In the genomic region with DNA sequence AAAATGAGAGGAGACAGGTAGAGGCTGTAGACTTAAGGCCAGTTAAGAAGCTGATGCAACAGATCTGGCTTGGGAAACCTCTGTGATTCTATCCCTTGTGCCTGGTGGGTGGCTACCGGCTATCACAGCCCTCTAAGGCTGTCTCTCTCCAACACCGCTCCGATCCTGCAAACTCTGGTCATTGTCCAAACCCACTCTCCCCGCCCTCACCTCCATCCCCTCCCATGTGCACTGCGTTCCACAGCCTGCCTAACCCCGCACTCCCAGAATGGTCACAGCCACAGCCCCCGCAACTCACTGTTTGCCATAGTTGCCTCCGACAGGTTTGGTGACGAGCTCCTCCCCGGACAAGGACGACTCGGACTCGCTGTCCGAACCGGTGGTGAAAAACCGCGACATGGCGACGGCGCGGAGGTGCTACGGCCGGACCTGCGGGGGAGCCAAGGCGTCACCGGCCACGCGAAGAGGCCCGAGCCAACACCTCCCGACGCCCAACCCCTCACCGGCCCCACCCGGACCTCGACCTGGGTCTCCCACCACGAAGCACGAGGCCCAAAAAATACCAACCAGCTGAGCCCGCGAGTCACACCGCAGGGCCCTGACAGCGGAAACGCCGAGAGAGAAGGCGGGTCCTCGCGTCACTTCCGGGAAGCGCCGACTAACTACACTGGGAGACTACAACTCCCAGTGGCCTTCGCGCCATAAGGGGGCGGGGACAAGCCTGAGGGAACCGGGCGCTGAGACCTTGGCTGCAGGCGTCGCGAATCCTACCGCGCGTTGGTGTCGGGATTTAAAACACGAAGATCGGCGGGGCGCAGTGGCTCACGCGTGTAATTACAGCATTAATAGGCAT, we compare ENCODE assay signal across 8 cellular contexts. TPM values are rescaled to one million over a fixed set of nuclear protein-coding genes. Genes with fewer than 3 reads are reported as not detected.
A peak's percentile ranks its signal among the peaks of the same experiment; 100 is the strongest.
DNase-seq lines count a peak whose midpoint lies in the region; ATAC-seq, FAIRE-seq and TF ChIP-seq lines count a peak whose summit lies in the region.
"Not testable (repeated sequence)": the region's sequence is repeated elsewhere in the genome, so short reads cannot be mapped to it uniquely, and the experiment has no call there.

A gene with protein sequence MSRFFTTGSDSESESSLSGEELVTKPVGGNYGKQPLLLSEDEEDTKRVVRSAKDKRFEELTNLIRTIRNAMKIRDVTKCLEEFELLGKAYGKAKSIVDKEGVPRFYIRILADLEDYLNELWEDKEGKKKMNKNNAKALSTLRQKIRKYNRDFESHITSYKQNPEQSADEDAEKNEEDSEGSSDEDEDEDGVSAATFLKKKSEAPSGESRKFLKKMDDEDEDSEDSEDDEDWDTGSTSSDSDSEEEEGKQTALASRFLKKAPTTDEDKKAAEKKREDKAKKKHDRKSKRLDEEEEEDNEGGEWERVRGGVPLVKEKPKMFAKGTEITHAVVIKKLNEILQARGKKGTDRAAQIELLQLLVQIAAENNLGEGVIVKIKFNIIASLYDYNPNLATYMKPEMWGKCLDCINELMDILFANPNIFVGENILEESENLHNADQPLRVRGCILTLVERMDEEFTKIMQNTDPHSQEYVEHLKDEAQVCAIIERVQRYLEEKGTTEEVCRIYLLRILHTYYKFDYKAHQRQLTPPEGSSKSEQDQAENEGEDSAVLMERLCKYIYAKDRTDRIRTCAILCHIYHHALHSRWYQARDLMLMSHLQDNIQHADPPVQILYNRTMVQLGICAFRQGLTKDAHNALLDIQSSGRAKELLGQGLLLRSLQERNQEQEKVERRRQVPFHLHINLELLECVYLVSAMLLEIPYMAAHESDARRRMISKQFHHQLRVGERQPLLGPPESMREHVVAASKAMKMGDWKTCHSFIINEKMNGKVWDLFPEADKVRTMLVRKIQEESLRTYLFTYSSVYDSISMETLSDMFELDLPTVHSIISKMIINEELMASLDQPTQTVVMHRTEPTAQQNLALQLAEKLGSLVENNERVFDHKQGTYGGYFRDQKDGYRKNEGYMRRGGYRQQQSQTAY (minus strand): TSS at position 622 of the 853 bp plus-strand sequence. CDS start 223 bp downstream, at position 399.

- POLR2A ChIA-PET in Panc1 (lab: Charles Lee) = not testable (repeated sequence)

- H3K4me1 ChIP-seq in Panc1 (ENCODE audit: control insufficient read depth, insufficient read depth, low read length) = not testable (repeated sequence)

- not testable (repeated sequence) for H3K9me3 ChIP-seq in Panc1 (ENCODE audit: control insufficient read depth, insufficient read depth, low read depth, low read length)

- not testable (repeated sequence) for H3K27me3 ChIP-seq in Panc1 (ENCODE audit: control insufficient read depth, insufficient read depth, low read length)

- not testable (repeated sequence) for DNase-seq in Panc1 (ENCODE audit: low read depth, low spot score); frontal cortex (ENCODE audit: low spot score in 2 of 2); naive B cell

- H3K4me3 Mint-ChIP-seq in naive B cell = peak within 1 kb of the TSS in 4 of 8 donors; percentile 12 to 89 (median 36)

- not testable (repeated sequence) for TF ChIP-seq CTCF in Panc1 (IDR thresholded peaks at IDR 0.05)

- CTCF ChIA-PET in Panc1 (lab: Charles Lee) = not testable (repeated sequence)

- BruUV-seq in Panc1 (replicated peaks; lab: Mats Ljungman, UMichigan) = not testable (repeated sequence)

- not testable (repeated sequence) for H3K9me3 Mint-ChIP-seq in naive B cell

- not testable (repeated sequence) for H3K27ac Mint-ChIP-seq in naive B cell

- not testable (repeated sequence) for H3K36me3 ChIP-seq in Panc1 (ENCODE audit: control insufficient read depth, insufficient read depth, low read length)

- not testable (repeated sequence) for H3K27ac ChIP-seq in Panc1 (ENCODE audit: low read length); adipose tissue (ENCODE audit: low read depth, low read length); temporal lobe (ENCODE audit: low read depth, low read length)

- H3K4me3 ChIP-seq in GM08714 (ENCODE audit: low read length) (peak within 1 kb of the TSS; percentile 75), Panc1 (ENCODE audit: low read depth in 2 of 2, low read length in 2 of 2) (peak within 1 kb of the TSS; percentile 41 to 51)

- H3K4me1 Mint-ChIP-seq in naive B cell = not testable (repeated sequence)

- H3K36me3 Mint-ChIP-seq in naive B cell = not testable (repeated sequence)

- not testable (repeated sequence) for H3K27me3 Mint-ChIP-seq in naive B cell

- ATAC-seq in GM21515 (IDR thresholded peaks at IDR 0.05; ENCODE audit: unreplicated experiment) (peak; percentile 97), HG03103 (IDR thresholded peaks at IDR 0.05; ENCODE audit: low read depth, unreplicated experiment) (peak; percentile 96), Panc1 (peak; percentile 100), naive B cell (ENCODE audit: low read depth in 2 of 2) (peak; percentile 100)

- in situ Hi-C loops in Panc1 (cut with HindIII; ENCODE audit: low pct_unique_long_range_greater_than_20kb, low sequenced_read_pairs) = not testable (repeated sequence)

- no CpG with 5 or more reads among the region's 66 CpGs for WGBS in adipose tissue, 3 donors

- FAIRE-seq in frontal cortex (lab: Jason Lieb, UNC) = not testable (repeated sequence)

- intact Hi-C loops in Panc1 (cut with micrococcal nuclease; ENCODE audit: unreplicated experiment) = not testable (repeated sequence)

RNA-seq across cellular contexts. Expression of the gene that starts here (rescaled TPM):
- total RNA-seq in Panc1 (2021; ENCODE audit: unreplicated experiment) = 64.2 TPM
- 22.4 TPM for polyA plus RNA-seq in Panc1 (2012; ENCODE audit: insufficient read length)
- polyA plus RNA-seq in adipose tissue = 10 to 100 TPM; 54.1 to 75.7 (median 68.7) TPM
- total RNA-seq in frontal cortex = 121 TPM
- polyA plus RNA-seq in naive B cell (ENCODE audit: low read depth in 6 of 6) = 10 to 100 TPM in 4 of 6 donors, 1 to 10 TPM in 2; 7.4 to 30.6 (median 23.4) TPM
- 77.9 TPM for total RNA-seq in temporal lobe
